17 cellular contexts compared by ENCODE assay signal in the genomic region with DNA sequence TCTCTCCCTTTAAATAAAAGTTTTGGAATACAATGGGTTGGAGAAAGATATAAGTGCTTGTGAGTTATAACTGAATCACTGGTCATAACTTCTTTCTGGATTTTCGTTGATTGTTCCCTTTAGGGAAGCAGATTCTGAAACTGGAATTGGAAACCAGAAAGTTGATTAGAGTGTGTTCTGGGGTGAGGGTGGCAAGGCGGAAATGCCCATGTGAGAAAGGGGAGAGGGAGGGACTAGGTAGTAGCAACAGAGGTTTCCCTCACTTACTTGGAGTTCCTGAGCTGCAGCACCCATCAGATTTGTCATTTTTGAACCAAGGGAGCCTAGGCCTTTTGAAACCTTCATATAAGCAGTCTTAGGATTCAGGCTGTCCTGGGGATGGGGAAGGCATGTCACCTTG.
A peak's percentile ranks its signal among the peaks of the same experiment; 100 is the strongest.
DNase-seq lines count a peak whose midpoint lies in the region; ATAC-seq and TF ChIP-seq lines count a peak whose summit lies in the region.
"Had no signal": no experiment of that assay in that cellular context is flagged by ENCODE, and none has a peak within 500 bp of the region (broad histone marks: within the 10 kb centered on the region; RNA-seq: fewer than 3 reads in every experiment).

No MANE protein-coding gene starts in this region.

- H3K4me3 Mint-ChIP-seq in WTC11, result no peak overlapping the region
- H3K4me3 Mint-ChIP-seq: T-helper 17 cell had no signal

- H3K36me3 Mint-ChIP-seq in WTC11, result no peaks in the 10 kb centered on the region

- CTCF ChIA-PET in WTC11 (lab: Charles Lee), result no interaction called here

- H3K4me1 Mint-ChIP-seq in WTC11, result peaks cover 8% of the 10 kb centered on the region
- H3K4me1 Mint-ChIP-seq: T-helper 17 cell had no signal

- peaks cover 3% of the 10 kb centered on the region; the same call in 1 of the 2 replicates for H3K9me3 Mint-ChIP-seq in WTC11

- POLR2A ChIA-PET in WTC11 (lab: Charles Lee), result no interaction called here

- no peak for TF ChIP-seq CTCF in WTC11 (IDR thresholded peaks at IDR 0.05)

- peak overlapping the region; percentile 34; the same call in 1 of the 2 replicates for H3K27ac Mint-ChIP-seq in WTC11
- H3K27ac Mint-ChIP-seq: T-helper 17 cell had no signal

- peak; percentile 40 for ATAC-seq in GM18873 (IDR thresholded peaks at IDR 0.05; ENCODE audit: low FRiP score, unreplicated experiment)
- peak; percentile 62 for ATAC-seq in HG02623 (IDR thresholded peaks at IDR 0.05; ENCODE audit: unreplicated experiment)
- ATAC-seq in WTC11, result no peak
- no peak for ATAC-seq in GM19324 (IDR thresholded peaks at IDR 0.05; ENCODE audit: low FRiP score, unreplicated experiment)
- ATAC-seq: HCT116, T-helper 17 cell had no signal

- H3K27me3 Mint-ChIP-seq in WTC11 (ENCODE audit: low read depth), result no peaks in the 10 kb centered on the region
- H3K27me3 Mint-ChIP-seq: T-helper 17 cell had no signal

- no peak for DNase-seq in WTC11 (ENCODE audit: low spot score)
- DNase-seq in activated naive CD4-positive, alpha-beta T cell treated with anti-CD3 and anti-CD28 coated beads, Interleukin-2, amount 50 U/mL, for 16 hours, result no peak
- no peak for DNase-seq in effector CD8-positive, alpha-beta T cell (lab: John Stamatoyannopoulos, UW)
- DNase-seq in activated T-cell treated with anti-CD3 and anti-CD28 coated beads, Interleukin-2, amount 50 U/mL, for 1 hour, result no peak
- DNase-seq: ACHN, DND-41, IMR-90, NCI-H1417, NCI-H187, NCI-H2107, NCI-H510A, NCI-H774, T-helper 17 cell had no signal

TF ChIP-seq in WTC11, 78 proteins besides CTCF, POLR2A, EP300 and RAD21:
- no peak for TF ChIP-seq OVOL2 (CRISPR knock-in tag; IDR thresholded peaks at IDR 0.05; ENCODE audit: borderline replicate concordance)
- TF ChIP-seq, protein P1, sequence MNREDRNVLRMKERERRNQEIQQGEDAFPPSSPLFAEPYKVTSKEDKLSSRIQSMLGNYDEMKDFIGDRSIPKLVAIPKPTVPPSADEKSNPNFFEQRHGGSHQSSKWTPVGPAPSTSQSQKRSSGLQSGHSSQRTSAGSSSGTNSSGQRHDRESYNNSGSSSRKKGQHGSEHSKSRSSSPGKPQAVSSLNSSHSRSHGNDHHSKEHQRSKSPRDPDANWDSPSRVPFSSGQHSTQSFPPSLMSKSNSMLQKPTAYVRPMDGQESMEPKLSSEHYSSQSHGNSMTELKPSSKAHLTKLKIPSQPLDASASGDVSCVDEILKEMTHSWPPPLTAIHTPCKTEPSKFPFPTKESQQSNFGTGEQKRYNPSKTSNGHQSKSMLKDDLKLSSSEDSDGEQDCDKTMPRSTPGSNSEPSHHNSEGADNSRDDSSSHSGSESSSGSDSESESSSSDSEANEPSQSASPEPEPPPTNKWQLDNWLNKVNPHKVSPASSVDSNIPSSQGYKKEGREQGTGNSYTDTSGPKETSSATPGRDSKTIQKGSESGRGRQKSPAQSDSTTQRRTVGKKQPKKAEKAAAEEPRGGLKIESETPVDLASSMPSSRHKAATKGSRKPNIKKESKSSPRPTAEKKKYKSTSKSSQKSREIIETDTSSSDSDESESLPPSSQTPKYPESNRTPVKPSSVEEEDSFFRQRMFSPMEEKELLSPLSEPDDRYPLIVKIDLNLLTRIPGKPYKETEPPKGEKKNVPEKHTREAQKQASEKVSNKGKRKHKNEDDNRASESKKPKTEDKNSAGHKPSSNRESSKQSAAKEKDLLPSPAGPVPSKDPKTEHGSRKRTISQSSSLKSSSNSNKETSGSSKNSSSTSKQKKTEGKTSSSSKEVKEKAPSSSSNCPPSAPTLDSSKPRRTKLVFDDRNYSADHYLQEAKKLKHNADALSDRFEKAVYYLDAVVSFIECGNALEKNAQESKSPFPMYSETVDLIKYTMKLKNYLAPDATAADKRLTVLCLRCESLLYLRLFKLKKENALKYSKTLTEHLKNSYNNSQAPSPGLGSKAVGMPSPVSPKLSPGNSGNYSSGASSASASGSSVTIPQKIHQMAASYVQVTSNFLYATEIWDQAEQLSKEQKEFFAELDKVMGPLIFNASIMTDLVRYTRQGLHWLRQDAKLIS (CRISPR knock-in tag; IDR thresholded peaks at IDR 0.05; ENCODE audit: borderline replicate concordance), result no peak
- no peak for TF ChIP-seq ZNF232 (CRISPR knock-in tag; IDR thresholded peaks at IDR 0.05)
- TF ChIP-seq, protein P2, sequence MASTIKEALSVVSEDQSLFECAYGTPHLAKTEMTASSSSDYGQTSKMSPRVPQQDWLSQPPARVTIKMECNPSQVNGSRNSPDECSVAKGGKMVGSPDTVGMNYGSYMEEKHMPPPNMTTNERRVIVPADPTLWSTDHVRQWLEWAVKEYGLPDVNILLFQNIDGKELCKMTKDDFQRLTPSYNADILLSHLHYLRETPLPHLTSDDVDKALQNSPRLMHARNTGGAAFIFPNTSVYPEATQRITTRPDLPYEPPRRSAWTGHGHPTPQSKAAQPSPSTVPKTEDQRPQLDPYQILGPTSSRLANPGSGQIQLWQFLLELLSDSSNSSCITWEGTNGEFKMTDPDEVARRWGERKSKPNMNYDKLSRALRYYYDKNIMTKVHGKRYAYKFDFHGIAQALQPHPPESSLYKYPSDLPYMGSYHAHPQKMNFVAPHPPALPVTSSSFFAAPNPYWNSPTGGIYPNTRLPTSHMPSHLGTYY (CRISPR knock-in tag; IDR thresholded peaks at IDR 0.05), result no peak
- no peak for TF ChIP-seq NFYB (CRISPR knock-in tag; conservative IDR thresholded peaks at IDR 0.05; ENCODE audit: low read depth)
- TF ChIP-seq, protein P3, sequence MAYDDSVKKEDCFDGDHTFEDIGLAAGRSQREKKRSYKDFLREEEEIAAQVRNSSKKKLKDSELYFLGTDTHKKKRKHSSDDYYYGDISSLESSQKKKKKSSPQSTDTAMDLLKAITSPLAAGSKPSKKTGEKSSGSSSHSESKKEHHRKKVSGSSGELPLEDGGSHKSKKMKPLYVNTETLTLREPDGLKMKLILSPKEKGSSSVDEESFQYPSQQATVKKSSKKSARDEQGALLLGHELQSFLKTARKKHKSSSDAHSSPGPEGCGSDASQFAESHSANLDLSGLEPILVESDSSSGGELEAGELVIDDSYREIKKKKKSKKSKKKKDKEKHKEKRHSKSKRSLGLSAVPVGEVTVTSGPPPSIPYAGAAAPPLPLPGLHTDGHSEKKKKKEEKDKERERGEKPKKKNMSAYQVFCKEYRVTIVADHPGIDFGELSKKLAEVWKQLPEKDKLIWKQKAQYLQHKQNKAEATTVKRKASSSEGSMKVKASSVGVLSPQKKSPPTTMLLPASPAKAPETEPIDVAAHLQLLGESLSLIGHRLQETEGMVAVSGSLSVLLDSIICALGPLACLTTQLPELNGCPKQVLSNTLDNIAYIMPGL (CRISPR knock-in tag; IDR thresholded peaks at IDR 0.05), result no peak
- no peak for TF ChIP-seq ZNF121 (CRISPR knock-in tag; IDR thresholded peaks at IDR 0.05)
- no peak for TF ChIP-seq GRHL2 (CRISPR knock-in tag; IDR thresholded peaks at IDR 0.05; ENCODE audit: insufficient replicate concordance, severe bottlenecking)

Comparison
In these comparisons a context has a peak if more than half of its experiments do, and no peak if none do; other contexts are left out.
1. ATAC-seq: peak in GM18873 (single experiment) and HG02623 (single experiment); none in WTC11 (single experiment) and GM19324 (single experiment).